ENCODE assay signal across 8 cellular contexts in the genomic region with DNA sequence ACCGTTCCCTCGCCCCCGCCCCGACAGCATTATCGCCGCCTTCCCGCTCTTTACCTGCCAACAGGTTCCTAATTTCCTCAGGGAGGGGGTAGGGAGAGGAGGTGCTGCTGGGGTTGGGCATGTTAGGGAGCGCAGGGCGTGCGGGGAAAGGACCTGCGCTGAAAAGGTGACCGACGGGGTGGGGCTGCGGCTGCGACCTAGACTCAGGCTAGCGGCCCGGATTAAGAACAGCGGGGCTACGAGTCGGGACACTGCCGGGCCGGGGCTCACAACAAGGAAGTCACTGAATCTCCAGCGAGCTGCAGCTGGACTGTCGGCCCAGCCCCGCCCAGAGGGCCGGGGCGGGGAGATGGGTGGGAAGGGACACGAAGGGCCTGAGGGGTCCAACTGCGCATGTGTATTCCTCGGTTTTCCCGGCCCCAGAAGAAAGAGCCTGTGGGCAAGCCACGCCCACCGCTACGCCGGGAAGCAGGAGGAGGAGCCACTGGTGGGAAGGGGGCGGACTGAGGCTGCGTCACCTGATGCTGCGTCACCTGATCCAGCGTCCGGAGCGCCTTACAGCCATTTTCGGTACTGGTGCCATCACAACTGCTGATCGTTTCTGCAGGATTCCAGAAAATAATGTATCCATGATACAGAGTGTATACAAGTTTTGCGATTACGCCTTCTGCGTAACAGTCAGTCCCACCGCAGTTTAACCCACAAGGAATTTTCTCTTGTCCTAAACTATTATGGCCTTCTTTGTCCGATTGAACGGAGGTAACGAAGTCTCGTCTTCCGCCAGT.
DNase-seq lines count a peak whose midpoint lies in the region; ATAC-seq and FAIRE-seq lines count a peak whose summit lies in the region.

A gene with protein sequence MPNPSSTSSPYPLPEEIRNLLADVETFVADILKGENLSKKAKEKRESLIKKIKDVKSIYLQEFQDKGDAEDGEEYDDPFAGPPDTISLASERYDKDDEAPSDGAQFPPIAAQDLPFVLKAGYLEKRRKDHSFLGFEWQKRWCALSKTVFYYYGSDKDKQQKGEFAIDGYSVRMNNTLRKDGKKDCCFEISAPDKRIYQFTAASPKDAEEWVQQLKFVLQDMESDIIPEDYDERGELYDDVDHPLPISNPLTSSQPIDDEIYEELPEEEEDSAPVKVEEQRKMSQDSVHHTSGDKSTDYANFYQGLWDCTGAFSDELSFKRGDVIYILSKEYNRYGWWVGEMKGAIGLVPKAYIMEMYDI (minus strand): TSS at position 282 of the 785 bp plus-strand sequence. CDS start 161 bp downstream, at position 121.

- FAIRE-seq in islet of Langerhans (lab: Jason Lieb, UNC): peak; percentile 93

- peak; percentile 94 for ATAC-seq in GM18868 (IDR thresholded peaks at IDR 0.05; ENCODE audit: unreplicated experiment)
- ATAC-seq in HG03108 (IDR thresholded peaks at IDR 0.05; ENCODE audit: unreplicated experiment): peak; percentile 88

- in situ Hi-C loops in ACHN (cut with HindIII; ENCODE audit: low pct_ligation_motif_present, low pct_unique_long_range_greater_than_20kb, low sequenced_read_pairs): no loop called here

- DNase-seq in ACHN (peak; percentile 100), NCI-H226 (peak; percentile 100), cerebellar nuclear complex (lab: John Stamatoyannopoulos, UW) (peak; percentile 85 to 87)
- DNase-seq in activated CD4-positive, CD25-positive, alpha-beta regulatory T cell treated with anti-CD3 and anti-CD28 coated beads, Interleukin-2, amount 50 U/mL, for 72 hours: peak; percentile 93
- DNase-seq in stimulated activated CD4-positive, alpha-beta T cell treated with anti-CD3 and anti-CD28 coated beads, Interleukin-12 subunit alpha, Interleukin-12 subunit beta, amount 100 ng/mL, for 4 hours: peak; percentile 74

Comparison
In these comparisons a context has a peak if more than half of its experiments do, and no peak if none do; other contexts are left out.
1. Peak in every context shown above with its lines: DNase-seq and ATAC-seq.